ENCODE assay signal across 10 cellular contexts in the genomic region with DNA sequence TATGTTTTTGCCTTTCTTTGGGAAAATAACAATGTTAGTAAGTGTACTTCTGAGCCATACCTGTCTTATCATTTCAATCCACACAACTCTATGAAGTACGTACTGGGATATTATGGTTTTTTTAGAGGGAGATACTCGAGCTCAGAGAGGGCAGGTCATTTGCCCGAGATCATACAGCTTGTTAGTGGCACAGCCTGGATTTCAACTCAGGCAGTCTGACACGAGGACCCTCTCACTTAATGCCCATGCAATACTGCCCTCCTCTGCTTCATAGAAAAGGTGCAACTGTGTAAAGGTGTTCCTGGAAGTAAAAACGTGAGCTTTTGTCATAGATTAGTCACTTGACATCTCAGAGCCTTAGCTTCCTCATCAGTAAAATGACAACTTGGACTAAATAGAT.
DNase-seq lines count a peak whose midpoint lies in the region; ATAC-seq, FAIRE-seq and TF ChIP-seq lines count a peak whose summit lies in the region.
"Had no signal": no experiment of that assay in that cellular context is flagged by ENCODE, and none has a peak within 500 bp of the region (broad histone marks: within the 10 kb centered on the region; RNA-seq: fewer than 3 reads in every experiment).

No MANE protein-coding gene starts in this region.

- TF ChIP-seq POLR2A in esophagus squamous epithelium (IDR thresholded peaks at IDR 0.05), result no peak

- H3K36me3 ChIP-seq in DND-41 (ENCODE audit: insufficient read depth, low read length) (no peaks in the 10 kb centered on the region), OCI-LY3 (replicated peaks; ENCODE audit: low read depth, low read length) (peaks cover 4% of the 10 kb centered on the region), esophagus squamous epithelium (no peaks in the 10 kb centered on the region), right atrium auricular region (no peaks in the 10 kb centered on the region)
- H3K36me3 ChIP-seq: SJSA1 had no signal

- no peaks in the 10 kb centered on the region for H3K9me3 Mint-ChIP-seq in stimulated activated effector memory CD8-positive, alpha-beta T cell treated with anti-CD3 and anti-CD28 coated beads, Interleukin-12 subunit alpha, Interleukin-12 subunit beta, amount 100 ng/mL, for 72 hours

- H3K4me1 Mint-ChIP-seq in stimulated activated effector memory CD8-positive, alpha-beta T cell treated with anti-CD3 and anti-CD28 coated beads, Interleukin-12 subunit alpha, Interleukin-12 subunit beta, amount 100 ng/mL, for 72 hours, result peaks cover 21% of the 10 kb centered on the region

- no peak overlapping the region for H2AFZ ChIP-seq in DND-41 (ENCODE audit: low read depth, low read length)
- no peak overlapping the region for H2AFZ ChIP-seq in OCI-LY3 (ENCODE audit: low read depth, low read length)

- no peaks in the 10 kb centered on the region for H3K79me2 ChIP-seq in DND-41 (ENCODE audit: insufficient read depth, low read length)
- peaks cover 29% of the 10 kb centered on the region for H3K79me2 ChIP-seq in OCI-LY3 (ENCODE audit: low read length)

- ATAC-seq in DND-41 (ENCODE audit: insufficient read depth, low read depth), result peak; percentile 47; the same call in 1 of the 3 replicates
- peak; percentile 48 for ATAC-seq in HG03457 (IDR thresholded peaks at IDR 0.05; ENCODE audit: unreplicated experiment)
- peak; percentile 59 for ATAC-seq in stimulated activated effector memory CD8-positive, alpha-beta T cell treated with anti-CD3 and anti-CD28 coated beads, Interleukin-12 subunit alpha, Interleukin-12 subunit beta, amount 100 ng/mL, for 72 hours

- 22 to 34% methylated on average over 5 of the region's 5 CpGs for WGBS in esophagus squamous epithelium, 2 donors

- H3K4me1 ChIP-seq in DND-41 (ENCODE audit: insufficient read depth, low read length) (no peaks in the 10 kb centered on the region), OCI-LY3 (ENCODE audit: low read length) (peaks cover 41% of the 10 kb centered on the region), esophagus squamous epithelium (peaks cover 10 to 39% (median 18%) of the 10 kb centered on the region in 3 donors), right atrium auricular region (peaks cover 0 to 17% of the 10 kb centered on the region in 2 donors)

- H3K27ac Mint-ChIP-seq in stimulated activated effector memory CD8-positive, alpha-beta T cell treated with anti-CD3 and anti-CD28 coated beads, Interleukin-12 subunit alpha, Interleukin-12 subunit beta, amount 100 ng/mL, for 72 hours, result no peak overlapping the region

- no peaks in the 10 kb centered on the region for H3K27me3 ChIP-seq in DND-41 (ENCODE audit: insufficient read depth, low read length, poor library complexity)
- no peaks in the 10 kb centered on the region for H3K27me3 ChIP-seq in OCI-LY3 (ENCODE audit: low read depth, low read length)
- peaks cover 3 to 68% (median 12%) of the 10 kb centered on the region in 4 donors for H3K27me3 ChIP-seq in esophagus squamous epithelium
- peaks cover 0 to 2% of the 10 kb centered on the region in 2 donors for H3K27me3 ChIP-seq in right atrium auricular region

- H3K4me3 ChIP-seq in DND-41 (ENCODE audit: low read depth in 1 of 2, low read length in 2 of 2) (no peak overlapping the region), OCI-LY3 (ENCODE audit: low read length) (peak overlapping the region; percentile 88; the same call in 1 of the 2 replicates), esophagus squamous epithelium (no peak overlapping the region), right atrium auricular region (no peak overlapping the region)
- H3K4me3 ChIP-seq: SJSA1 had no signal

- peak; percentile 52 for TF ChIP-seq CTCF in DND-41 (IDR thresholded peaks at IDR 0.05; ENCODE audit: borderline replicate concordance, extremely low read depth, low read length, poor library complexity, severe bottlenecking)
- peak; percentile 72 for TF ChIP-seq CTCF in OCI-LY3 (IDR thresholded peaks at IDR 0.05; ENCODE audit: low read depth, low read length)
- peak in 4 of 6 experiments; percentile 16 to 46 (median 24) for TF ChIP-seq CTCF in esophagus squamous epithelium (IDR thresholded peaks at IDR 0.05)
- TF ChIP-seq CTCF in right atrium auricular region (IDR thresholded peaks at IDR 0.05), result no peak

- DNase-seq in DND-41 (peak; percentile 5), GM19239 (ENCODE audit: insufficient read length, low spot score) (peak; percentile 48), esophagus squamous epithelium (lab: John Stamatoyannopoulos, UW) (no peak), UCSD-AML1 (lab: John Stamatoyannopoulos, UW; ENCODE audit: unreplicated experiment) (no peak), right atrium auricular region (ENCODE audit: low spot score) (no peak)
- DNase-seq in stimulated activated effector memory CD8-positive, alpha-beta T cell treated with anti-CD3 and anti-CD28 coated beads, Interleukin-12 subunit alpha, Interleukin-12 subunit beta, amount 100 ng/mL, for 72 hours (ENCODE audit: low spot score in 2 of 2), result no peak
- DNase-seq: left cardiac atrium had no signal

- H3K4me2 ChIP-seq in DND-41 (ENCODE audit: insufficient read depth, low read length) (no peak overlapping the region), OCI-LY3 (ENCODE audit: low read length) (peak overlapping the region; percentile 71)

- FAIRE-seq in GM19239 (lab: Jason Lieb, UNC), result peak; percentile 100

- no peaks in the 10 kb centered on the region for H3K36me3 Mint-ChIP-seq in stimulated activated effector memory CD8-positive, alpha-beta T cell treated with anti-CD3 and anti-CD28 coated beads, Interleukin-12 subunit alpha, Interleukin-12 subunit beta, amount 100 ng/mL, for 72 hours

- intact Hi-C loops in esophagus squamous epithelium (cut with DNase I), result loop anchor here (10.0 kb wide), 1 partner anchor 331 kb away; no protein-coding TSS in a partner anchor

- peaks cover 2% of the 10 kb centered on the region for H3K9me3 ChIP-seq in DND-41 (ENCODE audit: insufficient read depth, low read length, severe bottlenecking)
- H3K9me3 ChIP-seq in OCI-LY3 (ENCODE audit: insufficient read depth, low read length), result no peaks in the 10 kb centered on the region
- no peaks in the 10 kb centered on the region for H3K9me3 ChIP-seq in esophagus squamous epithelium
- no peaks in the 10 kb centered on the region for H3K9me3 ChIP-seq in right atrium auricular region
- H3K9me3 ChIP-seq: SJSA1 had no signal

- no peak overlapping the region for H3K4me3 Mint-ChIP-seq in stimulated activated effector memory CD8-positive, alpha-beta T cell treated with anti-CD3 and anti-CD28 coated beads, Interleukin-12 subunit alpha, Interleukin-12 subunit beta, amount 100 ng/mL, for 72 hours

- H3K9ac ChIP-seq in DND-41 (ENCODE audit: low read depth, low read length), result no peak overlapping the region
- peak overlapping the region; percentile 14; the same call in 1 of the 2 replicates for H3K9ac ChIP-seq in OCI-LY3 (ENCODE audit: low read length)

- H3K27ac ChIP-seq in DND-41 (ENCODE audit: low read length) (no peak overlapping the region), OCI-LY3 (ENCODE audit: low read length) (no peak overlapping the region), esophagus squamous epithelium (no peak overlapping the region), right atrium auricular region (no peak overlapping the region)
- H3K27ac ChIP-seq: SJSA1 had no signal

- H4K20me1 ChIP-seq in DND-41 (ENCODE audit: insufficient read depth, low read length), result no peaks in the 10 kb centered on the region
- H4K20me1 ChIP-seq in OCI-LY3 (ENCODE audit: insufficient read depth, low read length), result no peaks in the 10 kb centered on the region

Comparison
In these comparisons a context has a peak if more than half of its experiments do, and no peak if none do; other contexts are left out.
1. DNase-seq: peak in DND-41 (single experiment) and GM19239 (single experiment); none in esophagus squamous epithelium (single experiment), stimulated activated effector memory CD8-positive, alpha-beta T cell treated with anti-CD3 and anti-CD28 coated beads, Interleukin-12 subunit alpha, Interleukin-12 subunit beta, amount 100 ng/mL, for 72 hours (0 of 2), UCSD-AML1 (single experiment) and right atrium auricular region (single experiment).
2. CTCF ChIP-seq: peak in DND-41 (single experiment), OCI-LY3 (single experiment) and esophagus squamous epithelium (4 of 6); none in right atrium auricular region (0 of 2).
3. Peak in every context shown above with its lines, with median percentiles within 50 percentile points of each other: ATAC-seq.